In the genomic region with DNA sequence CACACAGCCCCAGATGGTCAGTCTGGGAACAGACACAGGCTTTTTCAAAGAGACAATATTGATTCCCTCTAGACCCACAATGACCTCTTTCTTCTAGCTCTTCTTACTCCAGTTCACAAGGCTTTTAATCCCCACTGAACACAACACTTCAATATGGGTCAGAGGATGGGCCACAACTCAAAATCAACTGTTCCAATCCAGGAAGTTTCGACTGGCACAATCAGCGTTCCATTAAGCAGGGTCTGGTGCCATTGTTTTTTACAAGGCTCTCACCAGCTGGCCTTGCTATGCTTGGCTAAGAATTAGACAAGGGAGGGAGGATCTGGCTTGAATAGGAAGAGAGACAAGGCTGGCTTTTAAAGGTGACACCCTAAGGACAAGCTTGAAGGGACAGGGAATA, we compare ENCODE assay signal across 1 cellular context.
TF ChIP-seq lines count a peak whose summit lies in the region.

No MANE protein-coding gene starts in this region.

TF ChIP-seq in H1, 55 proteins besides CTCF, POLR2A, EP300 and RAD21:
- TF ChIP-seq BRCA1 (IDR thresholded peaks at IDR 0.05; ENCODE audit: low read depth, low read length) = no peak
- no peak for TF ChIP-seq RNF2 (IDR thresholded peaks at IDR 0.05; ENCODE audit: borderline replicate concordance, low read depth, low read length, missing control alignments, poor library complexity, severe bottlenecking)
- TF ChIP-seq, protein P1, sequence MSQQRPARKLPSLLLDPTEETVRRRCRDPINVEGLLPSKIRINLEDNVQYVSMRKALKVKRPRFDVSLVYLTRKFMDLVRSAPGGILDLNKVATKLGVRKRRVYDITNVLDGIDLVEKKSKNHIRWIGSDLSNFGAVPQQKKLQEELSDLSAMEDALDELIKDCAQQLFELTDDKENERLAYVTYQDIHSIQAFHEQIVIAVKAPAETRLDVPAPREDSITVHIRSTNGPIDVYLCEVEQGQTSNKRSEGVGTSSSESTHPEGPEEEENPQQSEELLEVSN (IDR thresholded peaks at IDR 0.05) = no peak
- TF ChIP-seq, protein P2, sequence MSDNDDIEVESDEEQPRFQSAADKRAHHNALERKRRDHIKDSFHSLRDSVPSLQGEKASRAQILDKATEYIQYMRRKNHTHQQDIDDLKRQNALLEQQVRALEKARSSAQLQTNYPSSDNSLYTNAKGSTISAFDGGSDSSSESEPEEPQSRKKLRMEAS (IDR thresholded peaks at IDR 0.05) = no peak
- no peak for TF ChIP-seq HDAC6 (IDR thresholded peaks at IDR 0.05; ENCODE audit: low read depth, low read length)
- no peak for TF ChIP-seq TBP (IDR thresholded peaks at IDR 0.05; ENCODE audit: low read depth, low read length)
- TF ChIP-seq, protein P3, sequence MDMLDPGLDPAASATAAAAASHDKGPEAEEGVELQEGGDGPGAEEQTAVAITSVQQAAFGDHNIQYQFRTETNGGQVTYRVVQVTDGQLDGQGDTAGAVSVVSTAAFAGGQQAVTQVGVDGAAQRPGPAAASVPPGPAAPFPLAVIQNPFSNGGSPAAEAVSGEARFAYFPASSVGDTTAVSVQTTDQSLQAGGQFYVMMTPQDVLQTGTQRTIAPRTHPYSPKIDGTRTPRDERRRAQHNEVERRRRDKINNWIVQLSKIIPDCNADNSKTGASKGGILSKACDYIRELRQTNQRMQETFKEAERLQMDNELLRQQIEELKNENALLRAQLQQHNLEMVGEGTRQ (IDR thresholded peaks at IDR 0.05; ENCODE audit: low read length) = no peak
- TF ChIP-seq JUND (IDR thresholded peaks at IDR 0.05; ENCODE audit: low read length) = no peak
- TF ChIP-seq POLR2AphosphoS5 (IDR thresholded peaks at IDR 0.05; ENCODE audit: low read depth, low read length) = no peak
- TF ChIP-seq RFX5 (IDR thresholded peaks at IDR 0.05; ENCODE audit: borderline replicate concordance, low read depth, low read length) = no peak
- TF ChIP-seq KDM1A (IDR thresholded peaks at IDR 0.05; ENCODE audit: borderline replicate concordance, low read length) = no peak
- TF ChIP-seq ASH2L (IDR thresholded peaks at IDR 0.05; ENCODE audit: low read length) = no peak
- TF ChIP-seq PHF8 (conservative IDR thresholded peaks at IDR 0.05; ENCODE audit: low read depth, low read length) = no peak
- TF ChIP-seq SUZ12 (IDR thresholded peaks at IDR 0.05; ENCODE audit: low read length) = no peak
- TF ChIP-seq EZH2 (IDR thresholded peaks at IDR 0.05; ENCODE audit: low read depth, low read length, severe bottlenecking) = no peak
- TF ChIP-seq SIN3A (conservative IDR thresholded peaks at IDR 0.05 in 1 of 2, IDR thresholded peaks at IDR 0.05 in 1 of 2; ENCODE audit: low read depth in 1 of 2, low read length in 2 of 2) = no peak
TF ChIP-seq in H1: peak in this region for 0.
